Comparison of ENCODE assay signal across 11 cellular contexts in the genomic region with DNA sequence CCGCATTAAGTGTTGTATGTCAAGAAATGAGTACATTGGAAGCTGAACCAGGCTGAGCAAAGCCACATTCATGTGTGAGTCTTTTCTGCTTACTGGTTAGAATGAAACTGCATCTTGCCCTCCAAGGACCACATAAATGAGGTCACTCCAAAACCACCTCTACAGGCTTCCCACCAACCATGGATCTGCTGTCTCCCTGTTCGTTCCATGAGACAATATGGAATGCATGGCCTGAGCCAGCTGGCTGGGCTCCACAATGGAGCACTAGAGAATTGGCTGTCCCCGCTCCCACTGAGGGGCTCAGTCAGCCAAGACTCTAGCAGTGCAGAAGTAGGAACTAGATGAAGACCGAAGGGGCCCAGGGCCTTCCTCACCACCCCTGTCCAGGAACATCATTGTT.
DNase-seq lines count a peak whose midpoint lies in the region; ATAC-seq and TF ChIP-seq lines count a peak whose summit lies in the region.
"Had no signal": no experiment of that assay in that cellular context is flagged by ENCODE, and none has a peak within 500 bp of the region (broad histone marks: within the 10 kb centered on the region; RNA-seq: fewer than 3 reads in every experiment).

No MANE protein-coding gene starts in this region.

- intact Hi-C loops in body of pancreas (cut with DNase I) (no loop called here), Caco-2 (cut with micrococcal nuclease; ENCODE audit: unreplicated experiment) (no loop called here)

- H3K4me3 ChIP-seq in body of pancreas (no peak overlapping the region), hepatocyte (no peak overlapping the region), subcutaneous abdominal adipose tissue (ENCODE audit: low read depth in 1 of 5, low read length in 5 of 5) (no peak overlapping the region), Caco-2 (ENCODE audit: low read depth, low read length) (no peak overlapping the region)

- no peaks in the 10 kb centered on the region for H3K9me2 ChIP-seq in hepatocyte (replicated peaks; ENCODE audit: insufficient read depth)

- POLR2A ChIA-PET in Caco-2 (lab: Charles Lee) = no interaction called here

- DNase-seq in M059J (ENCODE audit: low read depth) (peak; percentile 50), body of pancreas (peak in 3 of 4 donors; percentile 59 to 67 (median 64)), hepatocyte (ENCODE audit: low spot score) (no peak), Caco-2 (no peak), NCI-H82 (lab: John Stamatoyannopoulos, UW) (no peak), GF-D8 (lab: John Stamatoyannopoulos, UW) (no peak)
- DNase-seq: activated naive CD8-positive, alpha-beta T cell treated with anti-CD3 and anti-CD28 coated beads, Interleukin-2, amount 10 ng/mL, durations not matched to agents 7 days and 5 days; effector memory CD8-positive, alpha-beta T cell had no signal

- no peak for TF ChIP-seq CTCF in body of pancreas (IDR thresholded peaks at IDR 0.05)
- no peak for TF ChIP-seq CTCF in hepatocyte (IDR thresholded peaks at IDR 0.05; ENCODE audit: poor library complexity)
- TF ChIP-seq CTCF in Caco-2 (IDR thresholded peaks at IDR 0.05; ENCODE audit: insufficient read depth in 1 of 2, low read depth in 1 of 2, low read length in 1 of 2, severe bottlenecking in 1 of 2, unreplicated experiment in 1 of 2) = no peak

- peak overlapping the region; percentile 4 for H3K4me2 ChIP-seq in hepatocyte

- H3K9me3 ChIP-seq in body of pancreas (no peaks in the 10 kb centered on the region), hepatocyte (ENCODE audit: low read depth) (no peaks in the 10 kb centered on the region), subcutaneous abdominal adipose tissue (ENCODE audit: control insufficient read depth in 5 of 5, low read length in 5 of 5) (no peaks in the 10 kb centered on the region), Caco-2 (no peaks in the 10 kb centered on the region)

- no TSS peak for BruUV-seq in Caco-2 (replicated peaks; lab: Mats Ljungman, UMichigan)

- H4K20me1 ChIP-seq in hepatocyte (ENCODE audit: insufficient read depth, poor library complexity, severe bottlenecking) = peaks cover 34% of the 10 kb centered on the region

- H3K9me3 Mint-ChIP-seq in Caco-2 (ENCODE audit: unreplicated experiment) = no peaks in the 10 kb centered on the region
- H3K9me3 Mint-ChIP-seq: activated naive CD8-positive, alpha-beta T cell treated with anti-CD3 and anti-CD28 coated beads, Interleukin-2, amount 10 ng/mL, durations not matched to agents 7 days and 5 days; effector memory CD8-positive, alpha-beta T cell had no signal

- H3K27ac ChIP-seq in body of pancreas (peak overlapping the region in 3 of 4 donors; percentile 36 to 62 (median 49)), hepatocyte (no peak overlapping the region), subcutaneous abdominal adipose tissue (ENCODE audit: low read depth, low read length) (peak overlapping the region; percentile 73)

- H3K4me1 ChIP-seq in body of pancreas (peaks cover 59% of the 10 kb centered on the region), hepatocyte (ENCODE audit: insufficient read depth) (peaks cover 18% of the 10 kb centered on the region), subcutaneous abdominal adipose tissue (ENCODE audit: control insufficient read depth in 5 of 5, insufficient read depth in 5 of 5, low read length in 5 of 5) (peaks cover 12 to 70% (median 47%) of the 10 kb centered on the region in 5 donors), Caco-2 (peaks cover 3% of the 10 kb centered on the region; the same call in 1 of the 2 replicates)

- H3K36me3 ChIP-seq in body of pancreas (replicated peaks in 1 of 2; ENCODE audit: insufficient read depth in 1 of 2, low read depth in 2 of 2) (no peaks in the 10 kb centered on the region), hepatocyte (replicated peaks; ENCODE audit: insufficient read depth, low read depth) (no peaks in the 10 kb centered on the region), subcutaneous abdominal adipose tissue (ENCODE audit: control insufficient read depth in 5 of 5, insufficient read depth in 5 of 5, low read length in 5 of 5) (peaks cover 0 to 3% (median 0%) of the 10 kb centered on the region in 5 donors), Caco-2 (ENCODE audit: control insufficient read depth, insufficient read depth, low read length) (no peaks in the 10 kb centered on the region; the same call in 1 of the 2 replicates)

- ATAC-seq in body of pancreas (peak; percentile 64), GM19328 (IDR thresholded peaks at IDR 0.05; ENCODE audit: unreplicated experiment) (no peak)
- ATAC-seq: effector memory CD8-positive, alpha-beta T cell; Panc1 had no signal

- H3K79me2 ChIP-seq in hepatocyte = peaks cover 97% of the 10 kb centered on the region

- 41 to 50% methylated on average over 2 to 3 of the region's 4 CpGs for WGBS in body of pancreas, 2 donors
- WGBS in hepatocyte (ENCODE audit: low lambda C conversion rate, missing lambda C conversion rate) = 81% methylated on average over 4 of the region's 4 CpGs

- no peak overlapping the region for H3K27ac Mint-ChIP-seq in Caco-2 (ENCODE audit: unreplicated experiment)
- H3K27ac Mint-ChIP-seq: activated naive CD8-positive, alpha-beta T cell treated with anti-CD3 and anti-CD28 coated beads, Interleukin-2, amount 10 ng/mL, durations not matched to agents 7 days and 5 days; effector memory CD8-positive, alpha-beta T cell had no signal

- CTCF ChIA-PET in Caco-2 (lab: Charles Lee) = no interaction called here

- H2AFZ ChIP-seq in hepatocyte = no peak overlapping the region

- peaks cover 45% of the 10 kb centered on the region for H3K4me1 Mint-ChIP-seq in Caco-2 (ENCODE audit: low read depth, unreplicated experiment)
- H3K4me1 Mint-ChIP-seq: activated naive CD8-positive, alpha-beta T cell treated with anti-CD3 and anti-CD28 coated beads, Interleukin-2, amount 10 ng/mL, durations not matched to agents 7 days and 5 days had no signal

- H3K9ac ChIP-seq in subcutaneous abdominal adipose tissue (ENCODE audit: low read length in 5 of 5) = no peak overlapping the region

- no peak for TF ChIP-seq POLR2A in body of pancreas (IDR thresholded peaks at IDR 0.05)

- no peak overlapping the region for H3K4me3 Mint-ChIP-seq in Caco-2 (ENCODE audit: unreplicated experiment)
- H3K4me3 Mint-ChIP-seq: activated naive CD8-positive, alpha-beta T cell treated with anti-CD3 and anti-CD28 coated beads, Interleukin-2, amount 10 ng/mL, durations not matched to agents 7 days and 5 days; effector memory CD8-positive, alpha-beta T cell had no signal

- peaks cover 88% of the 10 kb centered on the region for H3K36me3 Mint-ChIP-seq in Caco-2 (ENCODE audit: insufficient read depth, unreplicated experiment)
- H3K36me3 Mint-ChIP-seq: activated naive CD8-positive, alpha-beta T cell treated with anti-CD3 and anti-CD28 coated beads, Interleukin-2, amount 10 ng/mL, durations not matched to agents 7 days and 5 days had no signal

- H3K27me3 ChIP-seq in body of pancreas (no peaks in the 10 kb centered on the region), hepatocyte (no peaks in the 10 kb centered on the region), subcutaneous abdominal adipose tissue (ENCODE audit: control insufficient read depth in 5 of 5, insufficient read depth in 4 of 5, low read length in 5 of 5) (no peaks in the 10 kb centered on the region), Caco-2 (replicated peaks; ENCODE audit: control insufficient read depth, insufficient read depth, low read length) (no peaks in the 10 kb centered on the region)

- no peaks in the 10 kb centered on the region for H3K27me3 Mint-ChIP-seq in Caco-2 (ENCODE audit: insufficient read depth, unreplicated experiment)
- H3K27me3 Mint-ChIP-seq: effector memory CD8-positive, alpha-beta T cell had no signal

Comparison
In these comparisons a context has a peak if more than half of its experiments do, and no peak if none do; other contexts are left out.
1. DNase-seq: peak in M059J (single experiment) and body of pancreas (3 of 4); none in hepatocyte (single experiment), Caco-2 (0 of 2), NCI-H82 (single experiment) and GF-D8 (single experiment).